15 cellular contexts compared by ENCODE assay signal in genomic region chr20:64040231-64041039, GRCh38. TPM values are rescaled to one million over a fixed set of nuclear protein-coding genes. Genes with fewer than 3 reads are reported as not detected.
A peak's percentile ranks its signal among the peaks of the same experiment; 100 is the strongest.
DNase-seq lines count a peak whose midpoint lies in the region; ATAC-seq and TF ChIP-seq lines count a peak whose summit lies in the region.
"Had no signal": no experiment of that assay in that cellular context is flagged by ENCODE, and none has a peak within 500 bp of the region (broad histone marks: within the 10 kb centered on the region; RNA-seq: fewer than 3 reads in every experiment).

No MANE protein-coding gene starts in this region.

- H3K4me3 ChIP-seq in naive thymus-derived CD4-positive, alpha-beta T cell (ENCODE audit: low read length): no peak overlapping the region
- no peak overlapping the region for H3K4me3 ChIP-seq in MG63
- H3K4me3 ChIP-seq in colonic mucosa: no peak overlapping the region

- no peaks in the 10 kb centered on the region for H3K9me3 ChIP-seq in CD4-positive, alpha-beta T cell (ENCODE audit: control insufficient read depth, low read length)
- H3K9me3 ChIP-seq in naive thymus-derived CD4-positive, alpha-beta T cell (ENCODE audit: control insufficient read depth in 2 of 3, low read length in 3 of 3): no peaks in the 10 kb centered on the region
- H3K9me3 ChIP-seq in MG63 (no peaks in the 10 kb centered on the region), colonic mucosa (no peaks in the 10 kb centered on the region)
- H3K9me3 ChIP-seq: thoracic aorta had no signal

- peak overlapping the region in 1 of 2 donors; percentile 12 for H3K9ac ChIP-seq in colonic mucosa (ENCODE audit: low read depth in 2 of 2, low read length in 2 of 2)

- peaks cover under 1% of the 10 kb centered on the region for H3K36me3 Mint-ChIP-seq in activated CD4-positive, alpha-beta memory T cell treated with anti-CD3 and anti-CD28 coated beads for 36 hours
- peaks cover under 1% of the 10 kb centered on the region for H3K36me3 Mint-ChIP-seq in activated CD4-positive, alpha-beta memory T cell treated with anti-CD3 and anti-CD28 coated beads, Interleukin-2, amount 10 ng/mL, durations not matched to agents 7 days and 5 days (ENCODE audit: low read depth)
- no peaks in the 10 kb centered on the region for H3K36me3 Mint-ChIP-seq in CD4-positive, alpha-beta T cell (ENCODE audit: low read depth)
- no peaks in the 10 kb centered on the region for H3K36me3 Mint-ChIP-seq in activated B cell treated with CpG ODN at 0.5 μM for 24 hours (ENCODE audit: low read depth)
- H3K36me3 Mint-ChIP-seq in naive thymus-derived CD4-positive, alpha-beta T cell: peaks cover 0 to under 1% (median 0%) of the 10 kb centered on the region in 5 donors

- no peaks in the 10 kb centered on the region for H3K9me3 Mint-ChIP-seq in activated CD4-positive, alpha-beta memory T cell treated with anti-CD3 and anti-CD28 coated beads for 36 hours
- no peaks in the 10 kb centered on the region for H3K9me3 Mint-ChIP-seq in activated CD4-positive, alpha-beta memory T cell treated with anti-CD3 and anti-CD28 coated beads, Interleukin-2, amount 10 ng/mL, durations not matched to agents 7 days and 5 days
- no peaks in the 10 kb centered on the region for H3K9me3 Mint-ChIP-seq in CD4-positive, alpha-beta T cell
- no peaks in the 10 kb centered on the region for H3K9me3 Mint-ChIP-seq in activated B cell treated with CpG ODN at 0.5 μM for 24 hours
- no peaks in the 10 kb centered on the region for H3K9me3 Mint-ChIP-seq in naive thymus-derived CD4-positive, alpha-beta T cell
- H3K9me3 Mint-ChIP-seq: activated T-cell treated with anti-CD3 and anti-CD28 coated beads, Interleukin-2, amount 50 U/mL, for 24 hours had no signal

- H3K36me3 ChIP-seq in naive thymus-derived CD4-positive, alpha-beta T cell (ENCODE audit: control insufficient read depth in 2 of 3, insufficient read depth in 3 of 3, low read length in 3 of 3): peaks cover 0 to 3% (median 0%) of the 10 kb centered on the region in 3 experiments
- no peaks in the 10 kb centered on the region for H3K36me3 ChIP-seq in MG63
- H3K36me3 ChIP-seq in colonic mucosa: no peaks in the 10 kb centered on the region
- H3K36me3 ChIP-seq: thoracic aorta had no signal

- peaks cover 34 to 40% of the 10 kb centered on the region in 2 donors for H3K4me1 ChIP-seq in naive thymus-derived CD4-positive, alpha-beta T cell (ENCODE audit: control insufficient read depth in 2 of 2, insufficient read depth in 2 of 2, low read length in 2 of 2)
- peaks cover 6% of the 10 kb centered on the region for H3K4me1 ChIP-seq in colonic mucosa

- no peak for DNase-seq in activated CD4-positive, alpha-beta memory T cell treated with anti-CD3 and anti-CD28 coated beads for 36 hours
- DNase-seq in activated CD4-positive, alpha-beta memory T cell treated with anti-CD3 and anti-CD28 coated beads, Interleukin-2, amount 10 ng/mL, durations not matched to agents 7 days and 5 days: no peak
- no peak for DNase-seq in CD4-positive, alpha-beta T cell
- DNase-seq in activated B cell treated with CpG ODN at 0.5 μM for 24 hours (no peak), HK-2 (ENCODE audit: unreplicated experiment) (no peak), MG63 (no peak), colonic mucosa (no peak)
- DNase-seq in naive thymus-derived CD4-positive, alpha-beta T cell: no peak
- DNase-seq: anterior cingulate cortex, hippocampal formation, NCI-H510A had no signal

- no peak for ATAC-seq in CD4-positive, alpha-beta T cell (ENCODE audit: poor library complexity)
- no peak for ATAC-seq in activated B cell treated with CpG ODN at 0.5 μM for 24 hours (ENCODE audit: low read depth)
- ATAC-seq in naive thymus-derived CD4-positive, alpha-beta T cell: no peak

- POLR2A ChIA-PET in activated CD4-positive, alpha-beta memory T cell treated with anti-CD3 and anti-CD28 coated beads for 36 hours (lab: Charles Lee): interaction anchor here (1.4 kb wide), 1 partner anchor 14 kb away, joined by 5 read pairs; no protein-coding TSS in a partner anchor
- POLR2A ChIA-PET in activated CD4-positive, alpha-beta memory T cell treated with anti-CD3 and anti-CD28 coated beads, Interleukin-2, amount 10 ng/mL, durations not matched to agents 7 days and 5 days (lab: Charles Lee): interaction anchor here (1.3 to 7.2 kb wide), 7 partner anchors 12 to 520 kb away, joined by 3 to 83 read pairs (median 10); partner anchors contain the start of genes PPDPF, PRPF6, SAMD10 and TPD52L2
- POLR2A ChIA-PET in CD4-positive, alpha-beta T cell (lab: Charles Lee): interaction anchor here (0.6 to 3.2 kb wide), 6 partner anchors 22 to 145 kb away, joined by 3 to 30 read pairs (median 4); partner anchors contain the start of genes OPRL1, PRPF6, RGS19 and TCEA2
- POLR2A ChIA-PET in activated B cell treated with CpG ODN at 0.5 μM for 24 hours (lab: Charles Lee): interaction anchor here (1.2 to 2.1 kb wide), 3 partner anchors 22 to 80 kb away, joined by 5 to 9 read pairs (median 6); partner anchors contain the start of genes OPRL1, RGS19 and TCEA2
- POLR2A ChIA-PET in naive thymus-derived CD4-positive, alpha-beta T cell (lab: Charles Lee): interaction anchor here (1.1 to 4.8 kb wide), 8 partner anchors 17 to 90 kb away, joined by 3 to 37 read pairs (median 16); partner anchors contain the start of genes OPRL1, PRPF6, RGS19 and SAMD10

- H3K27me3 ChIP-seq in CD4-positive, alpha-beta T cell (ENCODE audit: control insufficient read depth, insufficient read depth, low read length): no peaks in the 10 kb centered on the region
- no peaks in the 10 kb centered on the region for H3K27me3 ChIP-seq in naive thymus-derived CD4-positive, alpha-beta T cell (ENCODE audit: control insufficient read depth in 2 of 2, insufficient read depth in 2 of 2, low read length in 2 of 2)
- H3K27me3 ChIP-seq in MG63: no peaks in the 10 kb centered on the region; the same call in 1 of the 2 replicates
- H3K27me3 ChIP-seq in colonic mucosa: peaks cover 42% of the 10 kb centered on the region

- intact Hi-C loops in activated CD4-positive, alpha-beta memory T cell treated with anti-CD3 and anti-CD28 coated beads for 36 hours (cut with micrococcal nuclease): no loop called here
- intact Hi-C loops in CD4-positive, alpha-beta T cell (cut with DNase I, micrococcal nuclease): loop anchor here in 1 of 2 experiments (5.0 kb wide), 1 partner anchor 37 kb away; the partner anchor contains the start of gene RGS19
- intact Hi-C loops in activated B cell treated with CpG ODN at 0.5 μM for 24 hours (cut with micrococcal nuclease): no loop called here
- intact Hi-C loops in naive thymus-derived CD4-positive, alpha-beta T cell (cut with micrococcal nuclease): no loop called here
- intact Hi-C loops in colonic mucosa (cut with DNase I): no loop called here

- H3K27ac ChIP-seq in CD4-positive, alpha-beta T cell (ENCODE audit: low read depth, low read length): no peak overlapping the region
- H3K27ac ChIP-seq in naive thymus-derived CD4-positive, alpha-beta T cell (ENCODE audit: low read depth, low read length): no peak overlapping the region
- no peak overlapping the region for H3K27ac ChIP-seq in colonic mucosa
- H3K27ac ChIP-seq: thoracic aorta had no signal

- H3K27me3 Mint-ChIP-seq in activated CD4-positive, alpha-beta memory T cell treated with anti-CD3 and anti-CD28 coated beads for 36 hours: peaks cover 2% of the 10 kb centered on the region
- peaks cover 15% of the 10 kb centered on the region for H3K27me3 Mint-ChIP-seq in activated CD4-positive, alpha-beta memory T cell treated with anti-CD3 and anti-CD28 coated beads, Interleukin-2, amount 10 ng/mL, durations not matched to agents 7 days and 5 days
- H3K27me3 Mint-ChIP-seq in CD4-positive, alpha-beta T cell: no peaks in the 10 kb centered on the region
- H3K27me3 Mint-ChIP-seq in activated B cell treated with CpG ODN at 0.5 μM for 24 hours: peaks cover 11% of the 10 kb centered on the region
- H3K27me3 Mint-ChIP-seq in naive thymus-derived CD4-positive, alpha-beta T cell: peaks cover 0 to 3% (median 0%) of the 10 kb centered on the region in 5 donors

- H3K4me3 Mint-ChIP-seq in activated CD4-positive, alpha-beta memory T cell treated with anti-CD3 and anti-CD28 coated beads for 36 hours: peak overlapping the region; percentile 39
- H3K4me3 Mint-ChIP-seq in activated CD4-positive, alpha-beta memory T cell treated with anti-CD3 and anti-CD28 coated beads, Interleukin-2, amount 10 ng/mL, durations not matched to agents 7 days and 5 days: no peak overlapping the region
- H3K4me3 Mint-ChIP-seq in CD4-positive, alpha-beta T cell: peak overlapping the region; percentile 89
- H3K4me3 Mint-ChIP-seq in activated B cell treated with CpG ODN at 0.5 μM for 24 hours: peak overlapping the region; percentile 32
- peak overlapping the region; percentile 59 to 89 (median 79) for H3K4me3 Mint-ChIP-seq in naive thymus-derived CD4-positive, alpha-beta T cell

- peaks cover 26% of the 10 kb centered on the region for H3K4me1 Mint-ChIP-seq in activated CD4-positive, alpha-beta memory T cell treated with anti-CD3 and anti-CD28 coated beads for 36 hours (ENCODE audit: low read depth)
- peaks cover 59% of the 10 kb centered on the region for H3K4me1 Mint-ChIP-seq in activated CD4-positive, alpha-beta memory T cell treated with anti-CD3 and anti-CD28 coated beads, Interleukin-2, amount 10 ng/mL, durations not matched to agents 7 days and 5 days
- H3K4me1 Mint-ChIP-seq in CD4-positive, alpha-beta T cell (ENCODE audit: low read depth): peaks cover 43% of the 10 kb centered on the region
- H3K4me1 Mint-ChIP-seq in activated B cell treated with CpG ODN at 0.5 μM for 24 hours: peaks cover 15% of the 10 kb centered on the region
- H3K4me1 Mint-ChIP-seq in naive thymus-derived CD4-positive, alpha-beta T cell: peaks cover 20 to 47% (median 34%) of the 10 kb centered on the region in 7 donors

- H3K27ac Mint-ChIP-seq in activated CD4-positive, alpha-beta memory T cell treated with anti-CD3 and anti-CD28 coated beads for 36 hours: no peak overlapping the region
- no peak overlapping the region for H3K27ac Mint-ChIP-seq in activated CD4-positive, alpha-beta memory T cell treated with anti-CD3 and anti-CD28 coated beads, Interleukin-2, amount 10 ng/mL, durations not matched to agents 7 days and 5 days
- peak overlapping the region; percentile 85 for H3K27ac Mint-ChIP-seq in CD4-positive, alpha-beta T cell
- H3K27ac Mint-ChIP-seq in activated B cell treated with CpG ODN at 0.5 μM for 24 hours: no peak overlapping the region
- H3K27ac Mint-ChIP-seq in naive thymus-derived CD4-positive, alpha-beta T cell: peak overlapping the region in 8 of 9 donors; percentile 25 to 92 (median 79)

- CTCF ChIA-PET in activated CD4-positive, alpha-beta memory T cell treated with anti-CD3 and anti-CD28 coated beads for 36 hours (lab: Charles Lee): interaction anchor here (0.7 to 5.8 kb wide), 14 partner anchors 8 to 216 kb away, joined by 3 to 59 read pairs (median 8); partner anchors contain the start of genes LKAAEAR1, PCMTD2, PRPF6 and RGS19
- CTCF ChIA-PET in activated CD4-positive, alpha-beta memory T cell treated with anti-CD3 and anti-CD28 coated beads, Interleukin-2, amount 10 ng/mL, durations not matched to agents 7 days and 5 days (lab: Charles Lee): interaction anchor here (0.8 to 6.8 kb wide), 10 partner anchors 14 to 60 kb away, joined by 3 to 117 read pairs (median 6); partner anchors contain the start of genes LKAAEAR1, PRPF6, RGS19 and SAMD10
- CTCF ChIA-PET in CD4-positive, alpha-beta T cell (lab: Charles Lee): interaction anchor here (1.0 to 2.4 kb wide), 4 partner anchors 17 to 176 kb away, joined by 3 to 15 read pairs (median 8); partner anchors contain the start of gene TPD52L2
- CTCF ChIA-PET in activated B cell treated with CpG ODN at 0.5 μM for 24 hours (lab: Charles Lee): interaction anchor here (1.3 to 4.9 kb wide), 7 partner anchors 18 to 502 kb away, joined by 3 to 57 read pairs (median 12); partner anchors contain the start of genes PRPF6 and PTK6
- CTCF ChIA-PET in naive thymus-derived CD4-positive, alpha-beta T cell (lab: Charles Lee): interaction anchor here (0.9 to 5.2 kb wide), 9 partner anchors 14 to 544 kb away, joined by 3 to 54 read pairs (median 8); partner anchors contain the start of genes PRPF6, RGS19 and SAMD10

- TF ChIP-seq CTCF in CD4-positive, alpha-beta T cell (IDR thresholded peaks at IDR 0.05): no peak
- no peak for TF ChIP-seq CTCF in activated B cell treated with CpG ODN at 0.5 μM for 24 hours (IDR thresholded peaks at IDR 0.05)
- no peak for TF ChIP-seq CTCF in colonic mucosa (IDR thresholded peaks at IDR 0.05)

RNA-seq across cellular contexts. Expression of gene C20orf204, which starts 4.5 kb away (rescaled TPM):
- 1 to 10 TPM; 3.1 TPM for total RNA-seq in activated CD4-positive, alpha-beta memory T cell treated with anti-CD3 and anti-CD28 coated beads for 36 hours
- total RNA-seq in activated CD4-positive, alpha-beta memory T cell treated with anti-CD3 and anti-CD28 coated beads, Interleukin-2, amount 10 ng/mL, durations not matched to agents 7 days and 5 days: 1 to 10 TPM; 6.9 to 7.2 TPM
- 1 to 10 TPM; 6.1 to 6.4 TPM for total RNA-seq in CD4-positive, alpha-beta T cell
- 1.6 and 2.2 TPM in 2 replicates for total RNA-seq in activated B cell treated with CpG ODN at 0.5 μM for 24 hours
- total RNA-seq in naive thymus-derived CD4-positive, alpha-beta T cell: 10 to 100 TPM in 3 of 5 experiments, 1 to 10 TPM in 2; 4.7 to 24.6 (median 12.5) TPM
- polyA plus RNA-seq in naive thymus-derived CD4-positive, alpha-beta T cell: under 1 TPM in 1 of 2 donors, not detected in 1; 0.39 TPM
- 0.95 and 1.3 TPM in 2 replicates for total RNA-seq in MG63 (2014; rRNA removed; shearing (Covaris generic); ENCODE audit: low replicate concordance)
- total RNA-seq in colonic mucosa: 1 to 10 TPM in 1 of 2 donors, under 1 TPM in 1; 0.29 to 3.3 TPM

RNA-seq across cellular contexts. Expression of gene SOX18, which starts 9.0 kb away (rescaled TPM):
- total RNA-seq in activated CD4-positive, alpha-beta memory T cell treated with anti-CD3 and anti-CD28 coated beads for 36 hours: not detected
- under 1 TPM; 0.25 TPM for total RNA-seq in activated CD4-positive, alpha-beta memory T cell treated with anti-CD3 and anti-CD28 coated beads, Interleukin-2, amount 10 ng/mL, durations not matched to agents 7 days and 5 days
- total RNA-seq in CD4-positive, alpha-beta T cell: not detected
- total RNA-seq in activated B cell treated with CpG ODN at 0.5 μM for 24 hours (not detected in 2 replicates), colonic mucosa (10 to 100 TPM in 1 of 2 donors, 1 to 10 TPM in 1; 8.4 to 26.8 TPM)
- total RNA-seq in naive thymus-derived CD4-positive, alpha-beta T cell: 1 to 10 TPM in 1 of 5 experiments, under 1 TPM in 1, not detected in 3; 0.20 to 1.7 TPM
- polyA plus RNA-seq in naive thymus-derived CD4-positive, alpha-beta T cell: not detected
- 0.22 and 0.92 TPM in 2 replicates for total RNA-seq in MG63 (2014; rRNA removed; shearing (Covaris generic); ENCODE audit: low replicate concordance)
- total RNA-seq: myocyte, SK-MEL-5 had no signal

RNA-seq across cellular contexts. Expression of gene TCEA2, which starts 22.6 kb away (rescaled TPM):
- 10 to 100 TPM; 27.3 to 29.9 TPM for total RNA-seq in activated CD4-positive, alpha-beta memory T cell treated with anti-CD3 and anti-CD28 coated beads for 36 hours
- total RNA-seq in activated CD4-positive, alpha-beta memory T cell treated with anti-CD3 and anti-CD28 coated beads, Interleukin-2, amount 10 ng/mL, durations not matched to agents 7 days and 5 days: 10 to 100 TPM; 66.3 to 74.1 TPM
- 10 to 100 TPM; 28.4 to 29.9 TPM for total RNA-seq in CD4-positive, alpha-beta T cell
- total RNA-seq in activated B cell treated with CpG ODN at 0.5 μM for 24 hours (20.3 and 20.7 TPM in 2 replicates), colonic mucosa (10 to 100 TPM in 1 of 2 donors, 1 to 10 TPM in 1; 7.3 to 11.8 TPM)
- total RNA-seq in naive thymus-derived CD4-positive, alpha-beta T cell: 10 to 100 TPM; 35.5 to 73.2 (median 47.3) TPM
- polyA plus RNA-seq in naive thymus-derived CD4-positive, alpha-beta T cell: 10 to 100 TPM; 22.2 to 33.2 TPM
- 37.8 and 48.0 TPM in 2 replicates for total RNA-seq in MG63 (2014; rRNA removed; shearing (Covaris generic); ENCODE audit: low replicate concordance)

RNA-seq across cellular contexts. Expression of gene RGS19, which starts 38.9 kb away (rescaled TPM):
- 10 to 100 TPM; 43.2 to 44.4 TPM for total RNA-seq in activated CD4-positive, alpha-beta memory T cell treated with anti-CD3 and anti-CD28 coated beads for 36 hours
- total RNA-seq in activated CD4-positive, alpha-beta memory T cell treated with anti-CD3 and anti-CD28 coated beads, Interleukin-2, amount 10 ng/mL, durations not matched to agents 7 days and 5 days: 100 to 1,000 TPM; 119 to 122 TPM
- 10 to 100 TPM in 1 of 2 experiments, 1 to 10 TPM in 1; 9.7 to 14.8 TPM for total RNA-seq in CD4-positive, alpha-beta T cell
- 45.0 and 53.4 TPM in 2 replicates for total RNA-seq in activated B cell treated with CpG ODN at 0.5 μM for 24 hours
- 10 to 100 TPM; 21.8 to 93.4 (median 23.6) TPM for total RNA-seq in naive thymus-derived CD4-positive, alpha-beta T cell
- polyA plus RNA-seq in naive thymus-derived CD4-positive, alpha-beta T cell: 10 to 100 TPM; 55.2 to 66.8 TPM
- total RNA-seq in MG63 (2014; rRNA removed; shearing (Covaris generic); ENCODE audit: low replicate concordance): 20.2 and 40.9 TPM in 2 replicates
- total RNA-seq in colonic mucosa: 1 to 10 TPM; 3.4 to 4.5 TPM

RNA-seq across cellular contexts. Expression of gene OPRL1, which starts 39.4 kb away (rescaled TPM):
- under 1 TPM; 0.63 to 0.71 TPM for total RNA-seq in activated CD4-positive, alpha-beta memory T cell treated with anti-CD3 and anti-CD28 coated beads for 36 hours
- 1 to 10 TPM; 1.2 to 1.6 TPM for total RNA-seq in activated CD4-positive, alpha-beta memory T cell treated with anti-CD3 and anti-CD28 coated beads, Interleukin-2, amount 10 ng/mL, durations not matched to agents 7 days and 5 days
- total RNA-seq in CD4-positive, alpha-beta T cell: 1 to 10 TPM; 1.0 to 1.2 TPM
- total RNA-seq in activated B cell treated with CpG ODN at 0.5 μM for 24 hours (1.3 and 1.4 TPM in 2 replicates), colonic mucosa (under 1 TPM; 0.24 to 0.25 TPM)
- total RNA-seq in naive thymus-derived CD4-positive, alpha-beta T cell: 1 to 10 TPM in 3 of 5 experiments, under 1 TPM in 2; 0.75 to 6.1 (median 1.1) TPM
- polyA plus RNA-seq in naive thymus-derived CD4-positive, alpha-beta T cell: 1 to 10 TPM in 1 of 2 donors, under 1 TPM in 1; 0.18 to 1.3 TPM
- 1.2 and 3.9 TPM in 2 replicates for total RNA-seq in MG63 (2014; rRNA removed; shearing (Covaris generic); ENCODE audit: low replicate concordance)

Comparison
In these comparisons a context has a peak if more than half of its experiments do, and no peak if none do; other contexts are left out.
1. H3K27ac Mint-ChIP-seq: peak in CD4-positive, alpha-beta T cell (single experiment) and naive thymus-derived CD4-positive, alpha-beta T cell (8 of 9); none in activated CD4-positive, alpha-beta memory T cell treated with anti-CD3 and anti-CD28 coated beads for 36 hours (single experiment), activated CD4-positive, alpha-beta memory T cell treated with anti-CD3 and anti-CD28 coated beads, Interleukin-2, amount 10 ng/mL, durations not matched to agents 7 days and 5 days (single experiment) and activated B cell treated with CpG ODN at 0.5 μM for 24 hours (single experiment).